Comparison of ENCODE assay signal across 7 cellular contexts in the genomic region with DNA sequence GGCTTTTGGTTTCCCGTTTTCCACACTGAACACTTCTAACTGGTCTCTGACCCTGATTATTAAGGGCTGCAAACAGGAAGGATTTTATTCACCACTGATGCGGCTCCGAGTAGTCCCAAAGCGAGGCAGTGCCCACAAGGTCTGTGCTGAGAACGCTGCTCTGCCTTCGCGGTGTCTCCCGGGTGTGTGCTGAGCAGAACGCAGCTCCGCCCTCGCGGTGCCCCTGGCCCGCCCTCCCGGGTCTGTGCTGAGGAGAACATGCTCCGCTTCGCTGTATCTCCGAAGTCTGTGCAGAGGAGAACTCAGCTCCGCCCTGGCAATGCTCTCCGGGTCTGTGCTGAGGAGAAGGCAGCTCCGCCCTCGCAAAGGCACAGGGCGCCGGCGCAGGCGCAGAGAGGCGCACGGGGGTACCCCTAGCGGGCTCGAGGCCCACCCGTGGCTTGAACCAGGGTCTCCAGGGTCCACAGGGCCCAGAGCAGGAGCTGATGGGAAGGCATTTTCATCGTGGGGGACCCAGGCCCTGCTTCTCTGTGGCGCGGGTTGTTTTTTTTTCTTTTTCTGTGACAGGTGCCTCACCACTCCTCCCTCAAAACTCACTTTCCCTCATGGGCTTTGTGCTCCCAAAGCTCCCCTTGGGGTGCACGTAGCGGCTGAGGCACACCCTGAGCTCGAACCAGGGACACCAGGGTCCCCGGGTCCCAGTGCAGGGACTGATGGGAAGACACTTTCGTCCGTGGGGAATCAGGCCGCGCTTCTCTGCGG.
DNase-seq lines count a peak whose midpoint lies in the region; ATAC-seq and TF ChIP-seq lines count a peak whose summit lies in the region.
"Not testable (repeated sequence)": the region's sequence is repeated elsewhere in the genome, so short reads cannot be mapped to it uniquely, and the experiment has no call there.

No MANE protein-coding gene starts in this region.

- H3K4me1 Mint-ChIP-seq in activated naive CD8-positive, alpha-beta T cell (ENCODE audit: low read depth); naive thymus-derived CD8-positive, alpha-beta T cell: not testable (repeated sequence)

- H3K4me3 Mint-ChIP-seq in activated naive CD8-positive, alpha-beta T cell = peak overlapping the region; percentile 97
- peak overlapping the region; percentile 46 to 97 (median 74) for H3K4me3 Mint-ChIP-seq in naive thymus-derived CD8-positive, alpha-beta T cell

- ATAC-seq in GM18861 (IDR thresholded peaks at IDR 0.05; ENCODE audit: unreplicated experiment) = peak; percentile 60
- peak; percentile 75 to 76 for ATAC-seq in naive thymus-derived CD8-positive, alpha-beta T cell

- not testable (repeated sequence) for H3K27me3 Mint-ChIP-seq in activated naive CD8-positive, alpha-beta T cell; naive thymus-derived CD8-positive, alpha-beta T cell

- not testable (repeated sequence) for H3K4me3 ChIP-seq in fibroblast of pulmonary artery (replicated peaks; ENCODE audit: low read depth, low read length)

- H3K9me3 Mint-ChIP-seq in activated naive CD8-positive, alpha-beta T cell (ENCODE audit: low read depth); naive thymus-derived CD8-positive, alpha-beta T cell: not testable (repeated sequence)

- DNase-seq in NCI-H2196 (lab: John Stamatoyannopoulos, UW; ENCODE audit: unreplicated experiment) = peak; percentile 15
- DNase-seq in activated CD4-positive, alpha-beta T cell treated with anti-CD3 and anti-CD28 coated beads for 48 hours = peak; percentile 92
- peak; percentile 74 for DNase-seq in fibroblast of pulmonary artery (ENCODE audit: low read depth)
- peak; percentile 65 to 94 (median 85) for DNase-seq in naive thymus-derived CD8-positive, alpha-beta T cell
- DNase-seq in stimulated activated CD4-positive, alpha-beta T cell treated with anti-CD3 and anti-CD28 coated beads, TNF-alpha, amount 100 ng/mL, for 1 hour (ENCODE audit: low read depth in 3 of 3, low spot score in 1 of 3) = peak; percentile 70 to 79 (median 77)

- not testable (repeated sequence) for TF ChIP-seq CTCF in fibroblast of pulmonary artery (IDR thresholded peaks at IDR 0.05; ENCODE audit: low read length, missing control alignments)

- POLR2A ChIA-PET in naive thymus-derived CD8-positive, alpha-beta T cell (lab: Charles Lee) = not testable (repeated sequence)

- not testable (repeated sequence) for H3K36me3 Mint-ChIP-seq in activated naive CD8-positive, alpha-beta T cell; naive thymus-derived CD8-positive, alpha-beta T cell

- H3K27ac Mint-ChIP-seq in activated naive CD8-positive, alpha-beta T cell = not testable (repeated sequence)
- peak overlapping the region in 5 of 10 donors; percentile 9 to 88 (median 55) for H3K27ac Mint-ChIP-seq in naive thymus-derived CD8-positive, alpha-beta T cell

Comparison
In these comparisons a context has a peak if more than half of its experiments do, and no peak if none do; other contexts are left out.
1. DNase-seq: peak in every context shown above with its lines; median percentile 92 in activated CD4-positive, alpha-beta T cell treated with anti-CD3 and anti-CD28 coated beads for 48 hours; 85 in naive thymus-derived CD8-positive, alpha-beta T cell; 77 in stimulated activated CD4-positive, alpha-beta T cell treated with anti-CD3 and anti-CD28 coated beads, TNF-alpha, amount 100 ng/mL, for 1 hour; 74 in fibroblast of pulmonary artery; 15 in NCI-H2196.